14 cellular contexts compared by ENCODE assay signal in the genomic region with DNA sequence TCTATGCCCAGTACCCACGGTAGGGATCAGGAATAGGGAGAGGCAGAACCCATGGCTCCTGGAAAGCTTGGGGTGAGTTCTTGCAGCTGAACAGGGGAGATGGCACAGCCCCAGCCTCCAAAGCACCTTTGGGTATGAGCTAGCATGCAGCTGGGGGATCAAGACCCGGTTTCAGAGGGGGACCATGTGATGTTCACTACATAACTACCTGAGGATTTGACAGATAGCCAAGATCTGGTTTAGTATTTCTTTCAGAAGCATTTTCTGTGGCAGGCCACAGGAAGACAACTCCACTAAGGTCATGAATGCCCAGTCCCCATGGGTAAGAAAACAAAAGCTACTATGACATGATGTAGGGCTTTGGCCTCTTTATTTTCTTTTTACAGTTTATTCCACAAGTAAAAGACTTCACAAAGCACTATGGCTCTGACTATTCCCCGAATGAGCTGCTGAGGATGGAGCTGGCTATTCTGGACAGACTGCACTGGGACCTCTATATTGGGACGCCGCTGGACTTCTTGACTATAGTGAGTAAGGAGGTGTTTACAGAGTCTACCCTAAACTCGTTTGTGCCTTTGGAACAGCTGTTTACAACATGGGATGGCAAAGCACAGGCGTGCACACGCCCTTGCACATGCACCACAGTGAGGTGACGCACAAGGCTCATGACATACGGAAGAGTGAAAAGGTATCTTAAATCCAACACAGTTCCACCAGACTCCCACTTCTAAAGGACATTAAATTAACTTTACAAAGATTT. TPM values are rescaled to one million over a fixed set of nuclear protein-coding genes. Genes with fewer than 3 reads are reported as not detected.
DNase-seq lines count a peak whose midpoint lies in the region; ATAC-seq and TF ChIP-seq lines count a peak whose summit lies in the region.
"Had no signal": no experiment of that assay in that cellular context is flagged by ENCODE, and none has a peak within 500 bp of the region (broad histone marks: within the 10 kb centered on the region; RNA-seq: fewer than 3 reads in every experiment).

No MANE protein-coding gene starts in this region.

- no peak overlapping the region for H3K27ac ChIP-seq in right cardiac atrium (ENCODE audit: low read length)
- H3K27ac ChIP-seq: BLaER1 treated with 17β-estradiol and CSF1 and Interleukin-3, amounts not matched to agents 10 nM and 100 nM had no signal

- no peaks in the 10 kb centered on the region for H3K9me3 ChIP-seq in right cardiac atrium (ENCODE audit: control insufficient read depth, low read length)
- no peaks in the 10 kb centered on the region for H3K9me3 ChIP-seq in T-helper 17 cell (ENCODE audit: control insufficient read depth, low read length, poor library complexity, severe bottlenecking)
- H3K9me3 ChIP-seq: tibial nerve had no signal

- H3K36me3 Mint-ChIP-seq in T-helper 17 cell (ENCODE audit: low read depth) = peaks cover 2% of the 10 kb centered on the region
- no peaks in the 10 kb centered on the region for H3K36me3 Mint-ChIP-seq in progenitor cell of endocrine pancreas (ENCODE audit: insufficient read depth)

- H3K4me3 ChIP-seq in right cardiac atrium (ENCODE audit: low read length) = no peak overlapping the region
- H3K4me3 ChIP-seq: BLaER1 treated with 17β-estradiol and CSF1 and Interleukin-3, amounts not matched to agents 10 nM and 100 nM; tibial nerve had no signal

- H3K4me1 Mint-ChIP-seq in T-helper 17 cell = peaks cover 19% of the 10 kb centered on the region
- no peaks in the 10 kb centered on the region for H3K4me1 Mint-ChIP-seq in progenitor cell of endocrine pancreas (ENCODE audit: low read depth)

- H3K27me3 ChIP-seq in right cardiac atrium (ENCODE audit: control insufficient read depth, insufficient read depth) = no peaks in the 10 kb centered on the region

- ATAC-seq in Right ventricle myocardium superior (ENCODE audit: poor library complexity) (no peak), right cardiac atrium (no peak), HG02642 (IDR thresholded peaks at IDR 0.05; ENCODE audit: poor library complexity, unreplicated experiment) (peak; percentile 33), T-helper 17 cell (no peak), GM19455 (IDR thresholded peaks at IDR 0.05; ENCODE audit: unreplicated experiment) (no peak)

- TF ChIP-seq CTCF in progenitor cell of endocrine pancreas (IDR thresholded peaks at IDR 0.05; ENCODE audit: unreplicated experiment) = no peak

- H3K4me3 Mint-ChIP-seq in T-helper 17 cell (peak overlapping the region; percentile 31), progenitor cell of endocrine pancreas (ENCODE audit: low read depth) (no peak overlapping the region)

- intact Hi-C loops in Right ventricle myocardium superior (cut with DNase I) = no loop called here
- intact Hi-C loops in right cardiac atrium (cut with DNase I) = no loop called here

- H3K27me3 Mint-ChIP-seq in T-helper 17 cell (no peaks in the 10 kb centered on the region), progenitor cell of endocrine pancreas (peaks cover 45% of the 10 kb centered on the region)

- WGBS in right cardiac atrium = 84% methylated on average over 10 of the region's 10 CpGs

- H3K9me3 Mint-ChIP-seq in progenitor cell of endocrine pancreas (ENCODE audit: low read depth) = no peaks in the 10 kb centered on the region

- DNase-seq in Right ventricle myocardium superior = peak; percentile 21
- no peak for DNase-seq in right cardiac atrium
- DNase-seq in T-helper 17 cell = no peak
- no peak for DNase-seq in NCI-H82 (lab: John Stamatoyannopoulos, UW)
- no peak for DNase-seq in progenitor cell of endocrine pancreas (ENCODE audit: low spot score, unreplicated experiment)
- no peak for DNase-seq in AG08396 (ENCODE audit: low spot score)
- DNase-seq: left ventricle myocardium superior, NCI-H774, nucleus accumbens had no signal

- H3K27ac Mint-ChIP-seq in T-helper 17 cell (peak overlapping the region; percentile 89), progenitor cell of endocrine pancreas (no peak overlapping the region)

- no peaks in the 10 kb centered on the region for H3K4me1 ChIP-seq in right cardiac atrium (ENCODE audit: control insufficient read depth, insufficient read depth, low read length)

RNA-seq across cellular contexts. Expression of gene CCNI2, which starts 3.4 kb away (rescaled TPM):
- total RNA-seq in Right ventricle myocardium superior = 0.08 TPM
- total RNA-seq in right cardiac atrium = under 1 TPM in 1 of 4 donors, not detected in 3; 0.09 TPM
- 0.14 TPM for polyA plus RNA-seq in right cardiac atrium
- 10 to 100 TPM in 1 of 2 donors, 1 to 10 TPM in 1; 8.7 to 13.7 TPM for total RNA-seq in T-helper 17 cell
- 0.36 and 0.49 TPM in 2 replicates for total RNA-seq in progenitor cell of endocrine pancreas
- total RNA-seq: glomerular endothelial cell, tibial nerve had no signal

RNA-seq across cellular contexts. Expression of gene KIF3A, which starts 13.3 kb away (rescaled TPM):
- total RNA-seq in Right ventricle myocardium superior (9.1 TPM), right cardiac atrium (1 to 10 TPM; 7.4 to 9.8 (median 9.2) TPM), T-helper 17 cell (10 to 100 TPM; 12.6 to 17.9 TPM), progenitor cell of endocrine pancreas (33.1 and 33.6 TPM in 2 replicates)
- 4.2 TPM for polyA plus RNA-seq in right cardiac atrium

RNA-seq across cellular contexts. Expression of gene SEPTIN8, which starts 26.4 kb away (rescaled TPM):
- total RNA-seq in Right ventricle myocardium superior = 26.3 TPM
- total RNA-seq in right cardiac atrium = 10 to 100 TPM; 25.8 to 33.7 (median 31.0) TPM
- 17.7 TPM for polyA plus RNA-seq in right cardiac atrium
- total RNA-seq in T-helper 17 cell = 1 to 10 TPM; 8.0 to 8.8 TPM
- 60.4 and 67.2 TPM in 2 replicates for total RNA-seq in progenitor cell of endocrine pancreas
